In genomic region chr12:55771736-55772135, GRCh38 we compare ENCODE assay signal across 1 cellular context.
TF ChIP-seq lines count a peak whose summit lies in the region.

No MANE protein-coding gene starts in this region.

TF ChIP-seq in HEK293T, 16 proteins besides CTCF, POLR2A, EP300 and RAD21 (continued from another document):
- TF ChIP-seq PKNOX1 (IDR thresholded peaks at IDR 0.05) (no peak), L3MBTL2 (conservative IDR thresholded peaks at IDR 0.05) (no peak), TARDBP (IDR thresholded peaks at IDR 0.05) (no peak), FOXA1 (IDR thresholded peaks at IDR 0.05) (no peak)
